ENCODE assay signal across 19 cellular contexts in the genomic region with DNA sequence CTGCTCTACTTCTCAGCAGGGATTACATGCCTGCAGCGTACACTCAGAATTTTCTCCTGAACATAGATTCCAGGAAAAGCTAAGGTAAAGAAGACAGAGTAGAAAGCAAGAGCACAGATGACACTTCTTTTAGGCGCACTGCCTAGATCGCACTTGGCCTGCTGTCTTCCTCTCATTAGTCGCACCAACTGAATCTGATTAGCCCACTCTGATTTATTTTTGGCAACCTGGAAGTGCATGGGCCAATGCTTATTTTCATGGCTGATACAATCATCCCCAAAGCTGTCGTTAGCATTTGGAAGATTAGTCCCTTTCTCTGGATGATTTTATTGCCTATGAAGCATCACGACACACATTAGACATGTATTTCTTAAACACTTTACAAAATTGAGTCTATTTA.
"Had no signal": no experiment of that assay in that cellular context is flagged by ENCODE, and none has a peak within 500 bp of the region (broad histone marks: within the 10 kb centered on the region; RNA-seq: fewer than 3 reads in every experiment).

No MANE protein-coding gene starts in this region.

- H3K9me3 ChIP-seq: prostate gland, right atrium auricular region, spleen, thoracic aorta, upper lobe of left lung had no signal

- H3K4me1 ChIP-seq: prostate gland, right atrium auricular region, spleen, upper lobe of left lung had no signal

- DNase-seq: activated CD4-positive, alpha-beta T cell treated with anti-CD3 and anti-CD28 coated beads for 1 hour; activated CD4-positive, alpha-beta T cell treated with anti-CD3 and anti-CD28 coated beads, Interleukin-2, amount 50 U/mL, for 1 hour; activated CD8-positive, alpha-beta T cell treated with anti-CD3 and anti-CD28 coated beads, Interleukin-2, amount 10 ng/mL, durations not matched to agents 7 days and 5 days; aorta; brain microvascular endothelial cell; effector memory CD8-positive, alpha-beta T cell; foreskin melanocyte; left ventricle myocardium superior; midbrain; spleen; stimulated activated CD4-positive, alpha-beta T cell treated with anti-CD3 and anti-CD28 coated beads, Interleukin-4, amount 100 ng/mL, for 1 hour; stimulated activated naive CD4-positive, alpha-beta T cell; T-helper 1 cell; upper lobe of left lung had no signal

- H3K27me3 ChIP-seq: brain microvascular endothelial cell, right atrium auricular region, upper lobe of left lung had no signal

- H3K36me3 ChIP-seq: brain microvascular endothelial cell, prostate gland, right atrium auricular region, spleen, thoracic aorta, upper lobe of left lung had no signal

- H3K27ac ChIP-seq: brain microvascular endothelial cell, prostate gland, right atrium auricular region, spleen, thoracic aorta, upper lobe of left lung had no signal

- H3K4me3 ChIP-seq: prostate gland, right atrium auricular region, spleen, thoracic aorta, upper lobe of left lung had no signal

- ATAC-seq: activated CD8-positive, alpha-beta T cell treated with anti-CD3 and anti-CD28 coated beads, Interleukin-2, amount 10 ng/mL, durations not matched to agents 7 days and 5 days; activated naive CD4-positive, alpha-beta T cell treated with anti-CD3 and anti-CD28 coated beads, Interleukin-2, amount 50 U/mL, for 72 hours; effector memory CD8-positive, alpha-beta T cell; esophagus mucosa; left ventricle myocardium superior had no signal
